ENCODE assay signal across 9 cellular contexts in genomic region chr17:76597156-76598003, GRCh38. TPM values are rescaled to one million over a fixed set of nuclear protein-coding genes. Genes with fewer than 3 reads are reported as not detected.
DNase-seq lines count a peak whose midpoint lies in the region; ATAC-seq and TF ChIP-seq lines count a peak whose summit lies in the region.
"Had no signal": no experiment of that assay in that cellular context is flagged by ENCODE, and none has a peak within 500 bp of the region (broad histone marks: within the 10 kb centered on the region; RNA-seq: fewer than 3 reads in every experiment).

No MANE protein-coding gene starts in this region.

- H3K9me3 ChIP-seq in upper lobe of left lung, result no peaks in the 10 kb centered on the region

- WGBS in upper lobe of left lung, 2 donors, result 44 to 55% methylated on average over 9 to 12 of the region's 12 CpGs

- TF ChIP-seq CTCF in foreskin keratinocyte (conservative IDR thresholded peaks at IDR 0.05) (peak; percentile 44), upper lobe of left lung (IDR thresholded peaks at IDR 0.05) (no peak)

- H3K27ac Mint-ChIP-seq in activated T-cell treated with anti-CD3 and anti-CD28 coated beads, Interleukin-2, amount 50 U/mL, for 72 hours, result no peak overlapping the region

- H3K4me1 ChIP-seq in foreskin keratinocyte (peaks cover 37% of the 10 kb centered on the region), upper lobe of left lung (peaks cover 10 to 33% (median 21%) of the 10 kb centered on the region in 4 donors)

- DNase-seq in activated T-cell treated with anti-CD3 and anti-CD28 coated beads, Interleukin-2, amount 50 U/mL, for 72 hours, result no peak
- DNase-seq in activated T-cell treated with anti-CD3 and anti-CD28 coated beads, Interleukin-2, amount 50 U/mL, for 48 hours, result no peak
- DNase-seq in NCI-H345 treated with DMSO at 0.1 percent for 48 hours (lab: John Stamatoyannopoulos, UW; ENCODE audit: unreplicated experiment), result peak; percentile 97
- DNase-seq in foreskin keratinocyte, result peak; percentile 99
- DNase-seq in upper lobe of left lung, result peak in 1 of 2 donors; percentile 79
- no peak for DNase-seq in inferior parietal cortex (ENCODE audit: extremely low spot score)
- DNase-seq in NCI-H2227 treated with DMSO at 0.1 percent for 48 hours (lab: John Stamatoyannopoulos, UW), result no peak

- peaks cover 13% of the 10 kb centered on the region for H3K4me1 Mint-ChIP-seq in activated T-cell treated with anti-CD3 and anti-CD28 coated beads, Interleukin-2, amount 50 U/mL, for 72 hours (ENCODE audit: low read depth)

- no peak overlapping the region for H3K4me3 Mint-ChIP-seq in activated T-cell treated with anti-CD3 and anti-CD28 coated beads, Interleukin-2, amount 50 U/mL, for 72 hours
- H3K4me3 Mint-ChIP-seq: type B pancreatic cell had no signal

- no peak overlapping the region for H3K4me3 ChIP-seq in upper lobe of left lung

- no peaks in the 10 kb centered on the region for H3K9me3 Mint-ChIP-seq in activated T-cell treated with anti-CD3 and anti-CD28 coated beads, Interleukin-2, amount 50 U/mL, for 72 hours

- peaks cover 10% of the 10 kb centered on the region for H3K27me3 Mint-ChIP-seq in activated T-cell treated with anti-CD3 and anti-CD28 coated beads, Interleukin-2, amount 50 U/mL, for 72 hours (ENCODE audit: low read depth)
- H3K27me3 Mint-ChIP-seq: type B pancreatic cell had no signal

- H3K36me3 ChIP-seq in upper lobe of left lung, result no peaks in the 10 kb centered on the region

- H3K27ac ChIP-seq in foreskin keratinocyte (peak overlapping the region; percentile 90), upper lobe of left lung (peak overlapping the region in 2 of 4 donors; percentile 16 to 45)

- peak in 1 of 4 donors; percentile 12 for TF ChIP-seq EP300 in upper lobe of left lung (IDR thresholded peaks at IDR 0.05)

- peak; percentile 37 to 61 for ATAC-seq in activated T-cell treated with anti-CD3 and anti-CD28 coated beads, Interleukin-2, amount 50 U/mL, for 72 hours (replicated peaks in 1 of 2)
- peak; percentile 74 for ATAC-seq in foreskin keratinocyte
- peak; percentile 80 to 84 for ATAC-seq in upper lobe of left lung (ENCODE audit: low FRiP score in 2 of 2)
- ATAC-seq in GM19452 (IDR thresholded peaks at IDR 0.05; ENCODE audit: unreplicated experiment), result no peak

- no peaks in the 10 kb centered on the region for H3K27me3 ChIP-seq in foreskin keratinocyte
- H3K27me3 ChIP-seq in upper lobe of left lung, result no peaks in the 10 kb centered on the region

- TF ChIP-seq POLR2A in upper lobe of left lung (IDR thresholded peaks at IDR 0.05), result no peak

- no peaks in the 10 kb centered on the region for H3K36me3 Mint-ChIP-seq in activated T-cell treated with anti-CD3 and anti-CD28 coated beads, Interleukin-2, amount 50 U/mL, for 72 hours (ENCODE audit: insufficient read depth in 2 of 2)
- H3K36me3 Mint-ChIP-seq: type B pancreatic cell had no signal

RNA-seq across cellular contexts. Expression of gene ST6GALNAC2, which starts 11.7 kb away (rescaled TPM):
- total RNA-seq in activated T-cell treated with anti-CD3 and anti-CD28 coated beads, Interleukin-2, amount 50 U/mL, for 72 hours, result 1 to 10 TPM; 1.0 to 1.2 TPM
- total RNA-seq in foreskin keratinocyte (23.4 and 38.5 TPM in 2 replicates), upper lobe of left lung (10 to 100 TPM; 24.4 to 63.5 (median 39.8) TPM)
- 21.4 and 31.8 TPM in 2 replicates for polyA plus RNA-seq in foreskin keratinocyte

RNA-seq across cellular contexts. Expression of gene ST6GALNAC1, which starts 46.2 kb away (rescaled TPM):
- 1 to 10 TPM in 1 of 2 donors, under 1 TPM in 1; 0.44 to 1.8 TPM for total RNA-seq in activated T-cell treated with anti-CD3 and anti-CD28 coated beads, Interleukin-2, amount 50 U/mL, for 72 hours
- total RNA-seq in foreskin keratinocyte (0.14 TPM in 2 replicates), upper lobe of left lung (10 to 100 TPM in 4 of 6 donors, 1 to 10 TPM in 2; 8.3 to 20.4 (median 19.1) TPM)
- 0.29 and 0.33 TPM in 2 replicates for polyA plus RNA-seq in foreskin keratinocyte

RNA-seq across cellular contexts. Expression of gene PRCD, which starts 57.5 kb away (rescaled TPM):
- 1 to 10 TPM; 1.1 to 1.5 TPM for total RNA-seq in activated T-cell treated with anti-CD3 and anti-CD28 coated beads, Interleukin-2, amount 50 U/mL, for 72 hours
- total RNA-seq in foreskin keratinocyte (0.63 and 0.88 TPM in 2 replicates), upper lobe of left lung (10 to 100 TPM in 1 of 6 donors, 1 to 10 TPM in 4, not detected in 1; 3.0 to 13.9 (median 7.2) TPM)
- polyA plus RNA-seq in foreskin keratinocyte, result 0.93 and 0.99 TPM in 2 replicates

RNA-seq across cellular contexts. Expression of gene CYGB, which starts 59.9 kb away (rescaled TPM):
- total RNA-seq in activated T-cell treated with anti-CD3 and anti-CD28 coated beads, Interleukin-2, amount 50 U/mL, for 72 hours, result under 1 TPM in 1 of 2 donors, not detected in 1; 0.44 TPM
- total RNA-seq in foreskin keratinocyte (10.2 and 17.8 TPM in 2 replicates), upper lobe of left lung (10 to 100 TPM in 5 of 6 donors, 1 to 10 TPM in 1; 6.4 to 33.9 (median 16.6) TPM)
- 15.0 and 24.3 TPM in 2 replicates for polyA plus RNA-seq in foreskin keratinocyte

Comparison
In these comparisons a context has a peak if more than half of its experiments do, and no peak if none do; other contexts are left out.
1. DNase-seq: peak in NCI-H345 treated with DMSO at 0.1 percent for 48 hours (single experiment) and foreskin keratinocyte (2 of 2); none in activated T-cell treated with anti-CD3 and anti-CD28 coated beads, Interleukin-2, amount 50 U/mL, for 72 hours (0 of 2), activated T-cell treated with anti-CD3 and anti-CD28 coated beads, Interleukin-2, amount 50 U/mL, for 48 hours (0 of 2), inferior parietal cortex (single experiment) and NCI-H2227 treated with DMSO at 0.1 percent for 48 hours (single experiment).
2. RNA of gene ST6GALNAC2, which starts 11.7 kb away (total RNA-seq): 24.4 to 63.5 TPM in upper lobe of left lung and 23.4 to 38.5 TPM in foreskin keratinocyte; 1.0 to 1.2 TPM in activated T-cell treated with anti-CD3 and anti-CD28 coated beads, Interleukin-2, amount 50 U/mL, for 72 hours; every median in the first group is over 10 times any median in the second.